In the genomic region with DNA sequence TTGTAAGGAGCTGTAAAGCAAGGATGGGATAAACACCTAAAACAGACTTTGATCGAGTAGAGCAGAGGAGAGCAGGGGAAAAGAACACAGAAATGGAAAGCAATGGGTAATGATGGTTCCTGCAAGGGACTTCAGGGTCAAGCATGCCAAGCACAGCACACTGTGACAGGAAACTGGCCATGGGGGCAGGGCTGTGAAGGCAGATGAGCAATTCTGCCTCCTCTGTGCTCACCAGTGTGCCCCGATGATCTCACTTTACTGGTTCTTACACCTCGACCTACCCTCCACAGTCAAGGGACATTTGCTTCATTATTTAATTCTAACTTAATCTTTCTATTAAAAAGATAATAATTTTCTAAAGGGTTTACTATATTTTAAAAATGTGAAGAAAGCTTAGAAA, we compare ENCODE assay signal across 13 cellular contexts. TPM values are rescaled to one million over a fixed set of nuclear protein-coding genes. Genes with fewer than 3 reads are reported as not detected.
DNase-seq lines count a peak whose midpoint lies in the region; ATAC-seq and TF ChIP-seq lines count a peak whose summit lies in the region.
"Had no signal": no experiment of that assay in that cellular context is flagged by ENCODE, and none has a peak within 500 bp of the region (broad histone marks: within the 10 kb centered on the region; RNA-seq: fewer than 3 reads in every experiment).

No MANE protein-coding gene starts in this region.

- H3K9me3 ChIP-seq in OCI-LY7 (ENCODE audit: low read length): no peaks in the 10 kb centered on the region
- H3K9me3 ChIP-seq in osteoblast (ENCODE audit: low read depth, low read length): no peaks in the 10 kb centered on the region
- H3K9me3 ChIP-seq in mucosa of descending colon: no peaks in the 10 kb centered on the region
- H3K9me3 ChIP-seq: heart left ventricle had no signal

- no peaks in the 10 kb centered on the region for H3K27me3 ChIP-seq in osteoblast (ENCODE audit: insufficient read depth, low read length)

- H3K4me1 ChIP-seq in OCI-LY7 (ENCODE audit: insufficient read depth, low read length, poor library complexity, severe bottlenecking) (peaks cover 15% of the 10 kb centered on the region), osteoblast (ENCODE audit: insufficient read depth, low read length) (peaks cover 2% of the 10 kb centered on the region), mucosa of descending colon (ENCODE audit: low read depth) (no peaks in the 10 kb centered on the region)
- H3K4me1 ChIP-seq: heart left ventricle had no signal

- H3K4me3 ChIP-seq in OCI-LY7 (ENCODE audit: low read depth, low read length, poor library complexity, severe bottlenecking) (no peak overlapping the region), osteoblast (ENCODE audit: insufficient read depth, low read length) (no peak overlapping the region), mucosa of descending colon (no peak overlapping the region)
- H3K4me3 ChIP-seq: heart left ventricle had no signal

- CTCF ChIA-PET in OCI-LY7 (lab: Charles Lee; ENCODE audit: unreplicated experiment): interaction anchor here (0.7 kb wide), 1 partner anchor 10 kb away, joined by 3 read pairs; no protein-coding TSS in a partner anchor

- H2AFZ ChIP-seq in OCI-LY7 (ENCODE audit: low read length): no peak overlapping the region
- no peak overlapping the region for H2AFZ ChIP-seq in osteoblast (ENCODE audit: low read length)

- TF ChIP-seq CTCF in OCI-LY7 (conservative IDR thresholded peaks at IDR 0.05; ENCODE audit: low read length) (no peak), osteoblast (IDR thresholded peaks at IDR 0.05; ENCODE audit: extremely low read depth, low read depth, low read length) (no peak), GM13977 (IDR thresholded peaks at IDR 0.05; ENCODE audit: extremely low read depth, insufficient read depth, missing control alignments) (no peak), mucosa of descending colon (IDR thresholded peaks at IDR 0.05) (no peak)

- intact Hi-C loops in OCI-LY7 (cut with micrococcal nuclease; ENCODE audit: unreplicated experiment) (no loop called here), mucosa of descending colon (cut with DNase I, micrococcal nuclease) (no loop called here)

- ATAC-seq in GM21381 (IDR thresholded peaks at IDR 0.05; ENCODE audit: unreplicated experiment): peak; percentile 39
- ATAC-seq in esophagus mucosa: peak; percentile 53
- ATAC-seq in mucosa of descending colon: no peak
- ATAC-seq: heart left ventricle had no signal

- H3K27ac ChIP-seq in OCI-LY7 (ENCODE audit: low read depth, low read length, poor library complexity, severe bottlenecking): no peak overlapping the region
- no peak overlapping the region for H3K27ac ChIP-seq in osteoblast (ENCODE audit: low read depth, low read length)
- H3K27ac ChIP-seq: heart left ventricle had no signal

- no peaks in the 10 kb centered on the region for H3K9me2 ChIP-seq in OCI-LY7 (ENCODE audit: insufficient read depth, low read length)

- POLR2A ChIA-PET in OCI-LY7 (lab: Charles Lee): interaction anchor here (0.6 to 2.0 kb wide), 7 partner anchors 13 to 69 kb away, joined by 3 to 6 read pairs (median 4); no protein-coding TSS in a partner anchor

- H3K79me2 ChIP-seq in OCI-LY7 (ENCODE audit: insufficient read depth, low read depth, low read length) (no peaks in the 10 kb centered on the region), osteoblast (ENCODE audit: insufficient read depth, low read length) (no peaks in the 10 kb centered on the region)

- H3K36me3 ChIP-seq in OCI-LY7 (ENCODE audit: insufficient read depth, low read length) (no peaks in the 10 kb centered on the region), osteoblast (ENCODE audit: insufficient read depth, low read length) (no peaks in the 10 kb centered on the region), mucosa of descending colon (ENCODE audit: low read depth) (no peaks in the 10 kb centered on the region)
- H3K36me3 ChIP-seq: heart left ventricle had no signal

- in situ Hi-C loops in GM13977 (cut with MboI; ENCODE audit: low pct_unique_long_range_greater_than_20kb, low sequenced_read_pairs, unreplicated experiment): no loop called here

- H3K4me2 ChIP-seq in OCI-LY7 (ENCODE audit: low read length) (no peak overlapping the region), osteoblast (ENCODE audit: insufficient read depth, low read length) (no peak overlapping the region)

- no TSS peak for BruUV-seq in OCI-LY7 (replicated peaks; lab: Mats Ljungman, UMichigan)

- H4K20me1 ChIP-seq in OCI-LY7 (ENCODE audit: insufficient read depth, low read length) (no peaks in the 10 kb centered on the region), osteoblast (ENCODE audit: insufficient read depth, low read length) (no peaks in the 10 kb centered on the region)

- DNase-seq in NOMO-1 treated with DMSO at 0.1 percent for 48 hours (lab: John Stamatoyannopoulos, UW; ENCODE audit: unreplicated experiment): peak; percentile 8
- no peak for DNase-seq in NOMO-1 treated with dmso at 0.1 percent for 144 hours (lab: John Stamatoyannopoulos, UW; ENCODE audit: unreplicated experiment)
- peak; percentile 25 for DNase-seq in OCI-LY7 (ENCODE audit: low spot score)
- DNase-seq in osteoblast (ENCODE audit: insufficient read length, low spot score, missing footprints): no peak
- DNase-seq in GM13977 (ENCODE audit: low spot score): no peak
- DNase-seq in mucosa of descending colon: no peak
- DNase-seq: activated CD4-positive, CD25-positive, alpha-beta regulatory T cell treated with anti-CD3 and anti-CD28 coated beads, Interleukin-2, amount 50 U/mL, for 72 hours; DMS79 treated with DMSO at 0.1 percent for 48 hours; heart left ventricle; NCI-H1092; SHP77 had no signal

RNA-seq across cellular contexts. Expression of a gene that starts 21.6 kb away (rescaled TPM):
- 42.9 and 45.1 TPM in 2 replicates for total RNA-seq in OCI-LY7 (2014; rRNA removed; shearing (Covaris generic))
- total RNA-seq in OCI-LY7 (2022) (20.1 and 26.1 TPM in 2 replicates), esophagus mucosa (1.3 TPM), osteoblast (under 0.01 and 0.36 TPM in 2 replicates), mucosa of descending colon (10 to 100 TPM; 26.5 to 82.8 (median 56.3) TPM)

Comparison
In these comparisons a context has a peak if more than half of its experiments do, and no peak if none do; other contexts are left out.
1. DNase-seq: peak in NOMO-1 treated with DMSO at 0.1 percent for 48 hours (single experiment) and OCI-LY7 (single experiment); none in NOMO-1 treated with dmso at 0.1 percent for 144 hours (single experiment), osteoblast (single experiment), GM13977 (single experiment) and mucosa of descending colon (0 of 3).